In the genomic region with DNA sequence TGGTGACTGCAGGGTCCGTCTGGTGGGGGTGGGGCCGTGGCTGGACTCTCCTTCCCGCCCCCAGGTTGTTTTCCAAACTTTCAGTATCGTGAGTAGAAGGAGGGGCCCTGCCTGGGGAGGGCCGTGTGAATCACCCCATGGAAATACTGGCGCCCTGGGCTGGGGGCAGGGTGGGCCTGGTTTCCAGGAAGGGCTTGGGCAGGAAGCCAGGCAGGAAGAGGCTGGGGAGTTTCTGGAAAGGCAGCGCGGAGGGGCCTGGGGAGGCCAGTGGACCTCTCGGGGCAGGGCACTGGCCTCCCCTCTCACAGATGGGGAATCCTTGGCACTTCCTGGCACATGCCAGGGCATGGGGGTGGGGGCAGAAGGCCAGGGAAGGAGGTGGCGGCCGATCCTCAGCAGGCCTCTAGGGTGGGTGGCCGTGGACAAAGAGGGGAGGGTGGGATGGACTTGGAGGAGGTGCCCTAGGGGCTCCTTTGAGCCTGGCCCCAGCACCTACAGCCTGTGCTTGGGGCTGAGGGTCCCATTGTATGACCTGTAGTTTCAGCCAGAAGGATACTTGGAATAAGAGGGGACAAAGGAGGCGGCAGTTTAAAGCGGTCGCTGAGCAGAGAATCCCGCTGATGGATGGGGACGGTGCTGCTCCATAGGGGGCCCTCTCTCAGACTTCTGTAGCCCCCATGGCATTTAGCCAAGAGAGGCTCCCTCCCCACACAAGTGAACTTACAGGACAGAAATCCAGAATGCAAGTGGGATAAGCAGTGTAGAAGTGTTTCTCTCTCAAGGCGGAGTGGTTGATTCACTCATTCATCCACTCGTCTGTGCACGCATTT, we compare ENCODE assay signal across 9 cellular contexts. TPM values are rescaled to one million over a fixed set of nuclear protein-coding genes. Genes with fewer than 3 reads are reported as not detected.
A peak's percentile ranks its signal among the peaks of the same experiment; 100 is the strongest.
DNase-seq lines count a peak whose midpoint lies in the region; ATAC-seq, FAIRE-seq and TF ChIP-seq lines count a peak whose summit lies in the region.
"Had no signal": no experiment of that assay in that cellular context is flagged by ENCODE, and none has a peak within 500 bp of the region (broad histone marks: within the 10 kb centered on the region; RNA-seq: fewer than 3 reads in every experiment).

No MANE protein-coding gene starts in this region.

- peak overlapping the region; percentile 95 for H3K27ac Mint-ChIP-seq in endothelial cell (ENCODE audit: unreplicated experiment)

- no peak overlapping the region for H3K4me2 ChIP-seq in mesenchymal stem cell (ENCODE audit: low read length, poor library complexity, severe bottlenecking)
- H3K4me2 ChIP-seq: A549 had no signal

- peak overlapping the region; percentile 60 for H2AFZ ChIP-seq in mesenchymal stem cell (ENCODE audit: low read depth, low read length)

- 48% methylated on average over 19 of the region's 20 CpGs for WGBS in mesenchymal stem cell

- no peak overlapping the region for H2BK5ac ChIP-seq in mesenchymal stem cell (ENCODE audit: low read depth, low read length, poor library complexity, severe bottlenecking)

- peak overlapping the region; percentile 97 for H2BK120ac ChIP-seq in mesenchymal stem cell (ENCODE audit: low read depth, low read length)

- peaks cover 14% of the 10 kb centered on the region for H3K27me3 Mint-ChIP-seq in endothelial cell (ENCODE audit: unreplicated experiment)

- TF ChIP-seq CTCF in endothelial cell (IDR thresholded peaks at IDR 0.05; ENCODE audit: unreplicated experiment), result no peak

- peak overlapping the region; percentile 76 to 98 for H3K18ac ChIP-seq in mesenchymal stem cell (ENCODE audit: low read depth in 1 of 2, low read length in 2 of 2)

- peak overlapping the region; percentile 66 to 97 for H2BK12ac ChIP-seq in mesenchymal stem cell (ENCODE audit: low read length in 2 of 2)

- H3K4me3 Mint-ChIP-seq in endothelial cell (ENCODE audit: unreplicated experiment), result no peak overlapping the region

- no peak for FAIRE-seq in urothelium cell line (lab: Jason Lieb, UNC)
- FAIRE-seq: A549 had no signal

- H4K8ac ChIP-seq in mesenchymal stem cell (ENCODE audit: low read length), result peak overlapping the region; percentile 96

- H3K23ac ChIP-seq in mesenchymal stem cell (ENCODE audit: low read length in 2 of 2), result no peak overlapping the region

- H3K36me3 ChIP-seq in mesenchymal stem cell (ENCODE audit: control insufficient read depth in 1 of 2, insufficient read depth in 2 of 2, low read depth in 1 of 2, low read length in 2 of 2), result no peaks in the 10 kb centered on the region

- H3K27me3 ChIP-seq in mesenchymal stem cell (ENCODE audit: control insufficient read depth in 1 of 2, insufficient read depth in 1 of 2, low read length in 2 of 2), result peaks cover 16 to 17% of the 10 kb centered on the region in 2 experiments

- H3K4me1 ChIP-seq in mesenchymal stem cell (ENCODE audit: control insufficient read depth, insufficient read depth, low read depth, low read length), result peaks cover 13% of the 10 kb centered on the region
- H3K4me1 ChIP-seq: A549 had no signal

- H2BK15ac ChIP-seq in mesenchymal stem cell (ENCODE audit: low read depth, poor library complexity, severe bottlenecking), result peak overlapping the region; percentile 80

- no peaks in the 10 kb centered on the region for H3K9me3 Mint-ChIP-seq in endothelial cell (ENCODE audit: unreplicated experiment)

- H3K9ac ChIP-seq in mesenchymal stem cell (ENCODE audit: low read length), result peak overlapping the region; percentile 32

- peak overlapping the region in 1 of 2 experiments; percentile 37 for H3K14ac ChIP-seq in mesenchymal stem cell (ENCODE audit: low read length in 2 of 2)

- no peaks in the 10 kb centered on the region for H3K79me1 ChIP-seq in mesenchymal stem cell (replicated peaks; ENCODE audit: low read length, poor library complexity, severe bottlenecking)

- no peak for ATAC-seq in HG03280 (IDR thresholded peaks at IDR 0.05; ENCODE audit: unreplicated experiment)
- no peak for ATAC-seq in GM18909 (IDR thresholded peaks at IDR 0.05; ENCODE audit: poor library complexity, unreplicated experiment)
- ATAC-seq: A549 had no signal

- DNase-seq in SHP77 (lab: John Stamatoyannopoulos, UW) (peak; percentile 15 to 56), SHP77 treated with DMSO at 0.1 percent for 48 hours (lab: John Stamatoyannopoulos, UW) (no peak), endothelial cell (ENCODE audit: low spot score) (peak; percentile 66), mesenchymal stem cell (peak; percentile 88), urothelium cell line (ENCODE audit: low spot score) (peak; percentile 80)
- DNase-seq in stimulated activated CD4-positive, alpha-beta T cell treated with anti-CD3 and anti-CD28 coated beads, Interleukin-12 subunit alpha, Interleukin-12 subunit beta, amount 100 ng/mL, for 4 hours, result no peak

- H3K36me3 Mint-ChIP-seq in endothelial cell (ENCODE audit: low read depth, unreplicated experiment), result peaks cover 7% of the 10 kb centered on the region

- peak overlapping the region; percentile 39 to 77 for H3K4ac ChIP-seq in mesenchymal stem cell (ENCODE audit: low read depth in 1 of 2, low read length in 2 of 2)

- H3K4me1 Mint-ChIP-seq in endothelial cell (ENCODE audit: unreplicated experiment), result peaks cover 55% of the 10 kb centered on the region

- H3K27ac ChIP-seq in mesenchymal stem cell (ENCODE audit: low read length, poor library complexity, severe bottlenecking), result no peak overlapping the region
- H3K27ac ChIP-seq: A549 had no signal

- no peak overlapping the region for H3K4me3 ChIP-seq in mesenchymal stem cell (ENCODE audit: insufficient read depth in 1 of 2, low read depth in 1 of 2, low read length in 2 of 2)
- H3K4me3 ChIP-seq: A549 had no signal

- no peaks in the 10 kb centered on the region for H3K9me3 ChIP-seq in mesenchymal stem cell (ENCODE audit: control insufficient read depth, low read length)
- H3K9me3 ChIP-seq: A549 had no signal

- H2AK5ac ChIP-seq in mesenchymal stem cell (ENCODE audit: low read length, severe bottlenecking), result no peak overlapping the region

- peak overlapping the region; percentile 99 for H4K91ac ChIP-seq in mesenchymal stem cell (ENCODE audit: low read length)

RNA-seq across cellular contexts. Expression of a gene that starts 56.5 kb away (rescaled TPM):
- 37.9 TPM for total RNA-seq in endothelial cell (ENCODE audit: unreplicated experiment)
- polyA plus RNA-seq in mesenchymal stem cell (2013, experiment 1 of 2), result 2.0 TPM
- polyA plus RNA-seq in mesenchymal stem cell (2013, experiment 2 of 2), result 2.2 TPM

Comparison
In these comparisons a context has a peak if more than half of its experiments do, and no peak if none do; other contexts are left out.
1. DNase-seq: peak in SHP77 (2 of 2), endothelial cell (single experiment), mesenchymal stem cell (single experiment) and urothelium cell line (single experiment); none in SHP77 treated with DMSO at 0.1 percent for 48 hours (single experiment) and stimulated activated CD4-positive, alpha-beta T cell treated with anti-CD3 and anti-CD28 coated beads, Interleukin-12 subunit alpha, Interleukin-12 subunit beta, amount 100 ng/mL, for 4 hours (single experiment).